In genomic region chr9:133257398-133258053, GRCh38 we compare ENCODE assay signal across 25 cellular contexts. TPM values are rescaled to one million over a fixed set of nuclear protein-coding genes. Genes with fewer than 3 reads are reported as not detected.
A peak's percentile ranks its signal among the peaks of the same experiment; 100 is the strongest.
DNase-seq lines count a peak whose midpoint lies in the region; ATAC-seq and TF ChIP-seq lines count a peak whose summit lies in the region.
"Had no signal": no experiment of that assay in that cellular context is flagged by ENCODE, and none has a peak within 500 bp of the region (broad histone marks: within the 10 kb centered on the region; RNA-seq: fewer than 3 reads in every experiment).

No MANE protein-coding gene starts in this region.

- H3K27me3 ChIP-seq in heart right ventricle: no peaks in the 10 kb centered on the region
- no peaks in the 10 kb centered on the region for H3K27me3 ChIP-seq in right atrium auricular region
- peaks cover 14% of the 10 kb centered on the region for H3K27me3 ChIP-seq in gastroesophageal sphincter
- H3K27me3 ChIP-seq: brain microvascular endothelial cell had no signal

- no peak for TF ChIP-seq EP300 in gastroesophageal sphincter (IDR thresholded peaks at IDR 0.05)

- H3K4me1 ChIP-seq in heart right ventricle (peaks cover 0 to 42% (median 22%) of the 10 kb centered on the region in 9 donors), right atrium auricular region (peaks cover 0 to 21% of the 10 kb centered on the region in 2 donors), gastroesophageal sphincter (no peaks in the 10 kb centered on the region), OCI-LY7 (ENCODE audit: insufficient read depth, low read length, poor library complexity, severe bottlenecking) (no peaks in the 10 kb centered on the region)
- H3K4me1 ChIP-seq: prostate gland, tibial artery had no signal

- H3K9me3 ChIP-seq in heart right ventricle (peaks cover 0 to 11% (median 0%) of the 10 kb centered on the region in 11 donors), right atrium auricular region (no peaks in the 10 kb centered on the region), gastroesophageal sphincter (peaks cover 0 to 8% (median 0%) of the 10 kb centered on the region in 3 donors), OCI-LY7 (ENCODE audit: low read length) (no peaks in the 10 kb centered on the region)
- H3K9me3 ChIP-seq: prostate gland, spleen had no signal

- DNase-seq in heart right ventricle (peak in 1 of 2 donors; percentile 68), right atrium auricular region (ENCODE audit: low spot score) (no peak), NCI-H526 treated with DMSO at 0.1 percent for 48 hours (lab: John Stamatoyannopoulos, UW) (no peak), germinal center (ENCODE audit: low spot score) (no peak), OCI-LY7 (ENCODE audit: low spot score) (no peak)
- no peak for DNase-seq in activated CD4-positive, alpha-beta memory T cell treated with anti-CD3 and anti-CD28 coated beads, Interleukin-2, amount 10 ng/mL, durations not matched to agents 7 days and 5 days
- DNase-seq: activated CD4-positive, CD25-positive, alpha-beta regulatory T cell; activated CD8-positive, alpha-beta T cell treated with anti-CD3 and anti-CD28 coated beads, Interleukin-2, amount 10 ng/mL, durations not matched to agents 7 days and 5 days; activated naive CD8-positive, alpha-beta T cell treated with anti-CD3 and anti-CD28 coated beads, Interleukin-2, amount 10 ng/mL, durations not matched to agents 7 days and 5 days; brain microvascular endothelial cell; naive B cell; NCI-H1930; NCI-H510A treated with DMSO at 0.1 percent for 48 hours; spleen; tibial artery had no signal

- H3K4me2 ChIP-seq in OCI-LY7 (ENCODE audit: low read length): no peak overlapping the region

- H3K27ac ChIP-seq in heart right ventricle: peak overlapping the region in 7 of 10 donors; percentile 44 to 88 (median 71)
- H3K27ac ChIP-seq in right atrium auricular region: peak overlapping the region in 1 of 2 donors; percentile 40
- peak overlapping the region in 2 of 4 donors; percentile 26 to 37 for H3K27ac ChIP-seq in gastroesophageal sphincter
- H3K27ac ChIP-seq in OCI-LY7 (ENCODE audit: low read depth, low read length, poor library complexity, severe bottlenecking): no peak overlapping the region
- H3K27ac ChIP-seq: brain microvascular endothelial cell, C4-2B, epithelial cell of prostate, prostate gland, tibial artery had no signal

- intact Hi-C loops in heart right ventricle (cut with DNase I): loop anchor here in 1 of 10 donors (1.0 kb wide), 1 partner anchor 72 kb away; no protein-coding TSS in a partner anchor
- intact Hi-C loops in OCI-LY7 (cut with micrococcal nuclease; ENCODE audit: unreplicated experiment): no loop called here

- no peak overlapping the region for H3K4me3 Mint-ChIP-seq in nephron
- H3K4me3 Mint-ChIP-seq in activated CD4-positive, alpha-beta memory T cell treated with anti-CD3 and anti-CD28 coated beads, Interleukin-2, amount 10 ng/mL, durations not matched to agents 7 days and 5 days: no peak overlapping the region
- H3K4me3 Mint-ChIP-seq: activated CD8-positive, alpha-beta T cell treated with anti-CD3 and anti-CD28 coated beads, Interleukin-2, amount 10 ng/mL, durations not matched to agents 7 days and 5 days; activated naive CD8-positive, alpha-beta T cell treated with anti-CD3 and anti-CD28 coated beads, Interleukin-2, amount 10 ng/mL, durations not matched to agents 7 days and 5 days; T-helper 2 cell treated with Interferon-gamma antibody and Interleukin-4, amounts not matched to agents 5 μg/mL and 100 μg/mL, for 36 hours had no signal

- WGBS in heart right ventricle, 2 donors: 48 to 59% methylated on average over 16 of the region's 16 CpGs
- 40 to 45% methylated on average over 1 to 9 of the region's 16 CpGs for WGBS in gastroesophageal sphincter (ENCODE audit: low coverage in 1 of 2), 2 donors

- H2AFZ ChIP-seq in OCI-LY7 (ENCODE audit: low read length): no peak overlapping the region

- H3K36me3 ChIP-seq in heart right ventricle (peaks cover 0 to 19% (median 0%) of the 10 kb centered on the region in 9 donors), right atrium auricular region (no peaks in the 10 kb centered on the region), gastroesophageal sphincter (no peaks in the 10 kb centered on the region), OCI-LY7 (ENCODE audit: insufficient read depth, low read length) (no peaks in the 10 kb centered on the region)
- H3K36me3 ChIP-seq: brain microvascular endothelial cell, prostate gland, spleen, tibial artery had no signal

- H3K79me2 ChIP-seq in OCI-LY7 (ENCODE audit: insufficient read depth, low read depth, low read length): no peaks in the 10 kb centered on the region

- peak overlapping the region; percentile 31 to 89 (median 52) for H3K27ac Mint-ChIP-seq in nephron
- H3K27ac Mint-ChIP-seq in activated CD4-positive, alpha-beta memory T cell treated with anti-CD3 and anti-CD28 coated beads, Interleukin-2, amount 10 ng/mL, durations not matched to agents 7 days and 5 days: no peak overlapping the region
- H3K27ac Mint-ChIP-seq: activated CD8-positive, alpha-beta T cell treated with anti-CD3 and anti-CD28 coated beads, Interleukin-2, amount 10 ng/mL, durations not matched to agents 7 days and 5 days; activated naive CD8-positive, alpha-beta T cell treated with anti-CD3 and anti-CD28 coated beads, Interleukin-2, amount 10 ng/mL, durations not matched to agents 7 days and 5 days; naive B cell; T-helper 2 cell treated with Interferon-gamma antibody and Interleukin-4, amounts not matched to agents 5 μg/mL and 100 μg/mL, for 36 hours had no signal

- H3K4me3 ChIP-seq in heart right ventricle (no peak overlapping the region), right atrium auricular region (no peak overlapping the region), gastroesophageal sphincter (no peak overlapping the region), OCI-LY7 (ENCODE audit: low read depth, low read length, poor library complexity, severe bottlenecking) (no peak overlapping the region)
- H3K4me3 ChIP-seq: coronary artery, prostate gland, spleen, tibial artery had no signal

- peaks cover 12% of the 10 kb centered on the region for H3K27me3 Mint-ChIP-seq in nephron (ENCODE audit: low read depth)
- peaks cover 16% of the 10 kb centered on the region for H3K27me3 Mint-ChIP-seq in activated CD4-positive, alpha-beta memory T cell treated with anti-CD3 and anti-CD28 coated beads, Interleukin-2, amount 10 ng/mL, durations not matched to agents 7 days and 5 days

- peak in 3 of 9 donors; percentile 25 to 49 (median 39) for TF ChIP-seq CTCF in heart right ventricle (IDR thresholded peaks at IDR 0.05)
- peak in 1 of 2 donors; percentile 27 for TF ChIP-seq CTCF in right atrium auricular region (IDR thresholded peaks at IDR 0.05)
- TF ChIP-seq CTCF in gastroesophageal sphincter (IDR thresholded peaks at IDR 0.05): no peak
- no peak for TF ChIP-seq CTCF in nephron (IDR thresholded peaks at IDR 0.05; ENCODE audit: unreplicated experiment in 3 of 3)
- TF ChIP-seq CTCF in OCI-LY7 (conservative IDR thresholded peaks at IDR 0.05; ENCODE audit: low read length): no peak

- H3K9me3 Mint-ChIP-seq in nephron: peaks cover 2% of the 10 kb centered on the region
- no peaks in the 10 kb centered on the region for H3K9me3 Mint-ChIP-seq in activated CD4-positive, alpha-beta memory T cell treated with anti-CD3 and anti-CD28 coated beads, Interleukin-2, amount 10 ng/mL, durations not matched to agents 7 days and 5 days
- H3K9me3 Mint-ChIP-seq: activated naive CD8-positive, alpha-beta T cell treated with anti-CD3 and anti-CD28 coated beads, Interleukin-2, amount 10 ng/mL, durations not matched to agents 7 days and 5 days; T-helper 2 cell treated with Interferon-gamma antibody and Interleukin-4, amounts not matched to agents 5 μg/mL and 100 μg/mL, for 36 hours had no signal

- POLR2A ChIA-PET in activated CD4-positive, alpha-beta memory T cell treated with anti-CD3 and anti-CD28 coated beads, Interleukin-2, amount 10 ng/mL, durations not matched to agents 7 days and 5 days (lab: Charles Lee): no interaction called here
- POLR2A ChIA-PET in OCI-LY7 (lab: Charles Lee): no interaction called here

- H4K20me1 ChIP-seq in OCI-LY7 (ENCODE audit: insufficient read depth, low read length): no peaks in the 10 kb centered on the region

- TF ChIP-seq POLR2A in gastroesophageal sphincter (IDR thresholded peaks at IDR 0.05): no peak

- H3K9me2 ChIP-seq in OCI-LY7 (ENCODE audit: insufficient read depth, low read length): no peaks in the 10 kb centered on the region

- CTCF ChIA-PET in activated CD4-positive, alpha-beta memory T cell treated with anti-CD3 and anti-CD28 coated beads, Interleukin-2, amount 10 ng/mL, durations not matched to agents 7 days and 5 days (lab: Charles Lee): interaction anchor here (0.6 kb wide), 1 partner anchor 72 kb away, joined by 3 read pairs; no protein-coding TSS in a partner anchor
- CTCF ChIA-PET in OCI-LY7 (lab: Charles Lee; ENCODE audit: unreplicated experiment): no interaction called here

- peaks cover 3% of the 10 kb centered on the region for H3K36me3 Mint-ChIP-seq in nephron (ENCODE audit: low read depth)
- no peaks in the 10 kb centered on the region for H3K36me3 Mint-ChIP-seq in activated CD4-positive, alpha-beta memory T cell treated with anti-CD3 and anti-CD28 coated beads, Interleukin-2, amount 10 ng/mL, durations not matched to agents 7 days and 5 days (ENCODE audit: low read depth)
- H3K36me3 Mint-ChIP-seq: activated naive CD8-positive, alpha-beta T cell treated with anti-CD3 and anti-CD28 coated beads, Interleukin-2, amount 10 ng/mL, durations not matched to agents 7 days and 5 days; naive B cell had no signal

- ATAC-seq in heart right ventricle (peak in 7 of 8 donors; percentile 47 to 87 (median 72)), gastroesophageal sphincter (peak; percentile 52)
- ATAC-seq: activated CD8-positive, alpha-beta T cell treated with anti-CD3 and anti-CD28 coated beads, Interleukin-2, amount 10 ng/mL, durations not matched to agents 7 days and 5 days had no signal

- BruUV-seq in OCI-LY7 (replicated peaks; lab: Mats Ljungman, UMichigan): no TSS peak

- H3K4me1 Mint-ChIP-seq in nephron: no peaks in the 10 kb centered on the region
- H3K4me1 Mint-ChIP-seq in activated CD4-positive, alpha-beta memory T cell treated with anti-CD3 and anti-CD28 coated beads, Interleukin-2, amount 10 ng/mL, durations not matched to agents 7 days and 5 days: peaks cover 2% of the 10 kb centered on the region
- H3K4me1 Mint-ChIP-seq: activated naive CD8-positive, alpha-beta T cell treated with anti-CD3 and anti-CD28 coated beads, Interleukin-2, amount 10 ng/mL, durations not matched to agents 7 days and 5 days; naive B cell had no signal

RNA-seq across cellular contexts. Expression of gene ABO, which starts 17.5 kb away (rescaled TPM):
- total RNA-seq in heart right ventricle (1 to 10 TPM in 7 of 10 donors, under 1 TPM in 3; 0.25 to 2.7 (median 1.6) TPM), right atrium auricular region (1 to 10 TPM; 1.1 to 2.5 TPM), gastroesophageal sphincter (1 to 10 TPM in 2 of 4 donors, under 1 TPM in 2; 0.47 to 10.0 (median 0.91) TPM), OCI-LY7 (2022) (not detected in 2 replicates)
- 1 to 10 TPM in 1 of 2 donors, under 1 TPM in 1; 0.55 to 2.9 TPM for polyA plus RNA-seq in heart right ventricle
- under 1 TPM; 0.20 to 0.53 TPM for total RNA-seq in activated CD4-positive, alpha-beta memory T cell treated with anti-CD3 and anti-CD28 coated beads, Interleukin-2, amount 10 ng/mL, durations not matched to agents 7 days and 5 days
- total RNA-seq in OCI-LY7 (2014; rRNA removed; shearing (Covaris generic)): not detected in 2 replicates
- total RNA-seq: activated CD8-positive, alpha-beta T cell treated with anti-CD3 and anti-CD28 coated beads, Interleukin-2, amount 10 ng/mL, durations not matched to agents 7 days and 5 days; activated naive CD8-positive, alpha-beta T cell treated with anti-CD3 and anti-CD28 coated beads, Interleukin-2, amount 10 ng/mL, durations not matched to agents 7 days and 5 days; frontal cortex; SK-MEL-5 had no signal

RNA-seq across cellular contexts. Expression of gene OBP2B, which starts 48.5 kb away (rescaled TPM):
- under 1 TPM in 1 of 10 donors, not detected in 9; 0.75 TPM for total RNA-seq in heart right ventricle
- not detected for polyA plus RNA-seq in heart right ventricle
- total RNA-seq in right atrium auricular region: not detected
- total RNA-seq in gastroesophageal sphincter: not detected
- total RNA-seq in activated CD4-positive, alpha-beta memory T cell treated with anti-CD3 and anti-CD28 coated beads, Interleukin-2, amount 10 ng/mL, durations not matched to agents 7 days and 5 days: not detected
- total RNA-seq in OCI-LY7 (2014; rRNA removed; shearing (Covaris generic)): not detected in 2 replicates
- not detected in 2 replicates for total RNA-seq in OCI-LY7 (2022)
- total RNA-seq: activated CD8-positive, alpha-beta T cell treated with anti-CD3 and anti-CD28 coated beads, Interleukin-2, amount 10 ng/mL, durations not matched to agents 7 days and 5 days; activated naive CD8-positive, alpha-beta T cell treated with anti-CD3 and anti-CD28 coated beads, Interleukin-2, amount 10 ng/mL, durations not matched to agents 7 days and 5 days; frontal cortex; lung microvascular endothelial cell; SK-MEL-5 had no signal
